1 cellular context compared by ENCODE assay signal in genomic region chr3:51637941-51638471, GRCh38.
TF ChIP-seq lines count a peak whose summit lies in the region.

No MANE protein-coding gene starts in this region.

TF ChIP-seq in HepG2, 621 proteins besides CTCF, POLR2A, EP300 and RAD21 (continued from another document):
- TF ChIP-seq PCBP2 (optimal IDR thresholded peaks at IDR 0.05; ENCODE audit: low read depth, low read length, poor library complexity, severe bottlenecking) (no peak), PPARG (CRISPR knock-in tag; conservative IDR thresholded peaks at IDR 0.05) (no peak), ZNF280D (CRISPR knock-in tag; IDR thresholded peaks at IDR 0.05) (no peak), PHB2 (IDR thresholded peaks at IDR 0.05; ENCODE audit: partially characterized antibody) (no peak), ZNF337 (CRISPR knock-in tag; IDR thresholded peaks at IDR 0.05; ENCODE audit: borderline replicate concordance, low read depth) (no peak), ZNF883 (CRISPR knock-in tag; IDR thresholded peaks at IDR 0.05; ENCODE audit: not compliant biosample characterization) (peak; percentile 18), ZNF704 (CRISPR knock-in tag; IDR thresholded peaks at IDR 0.05; ENCODE audit: borderline replicate concordance) (no peak), DR1 (CRISPR knock-in tag; IDR thresholded peaks at IDR 0.05) (no peak), TFE3 (CRISPR knock-in tag; IDR thresholded peaks at IDR 0.05) (no peak)
- TF ChIP-seq, protein P1, sequence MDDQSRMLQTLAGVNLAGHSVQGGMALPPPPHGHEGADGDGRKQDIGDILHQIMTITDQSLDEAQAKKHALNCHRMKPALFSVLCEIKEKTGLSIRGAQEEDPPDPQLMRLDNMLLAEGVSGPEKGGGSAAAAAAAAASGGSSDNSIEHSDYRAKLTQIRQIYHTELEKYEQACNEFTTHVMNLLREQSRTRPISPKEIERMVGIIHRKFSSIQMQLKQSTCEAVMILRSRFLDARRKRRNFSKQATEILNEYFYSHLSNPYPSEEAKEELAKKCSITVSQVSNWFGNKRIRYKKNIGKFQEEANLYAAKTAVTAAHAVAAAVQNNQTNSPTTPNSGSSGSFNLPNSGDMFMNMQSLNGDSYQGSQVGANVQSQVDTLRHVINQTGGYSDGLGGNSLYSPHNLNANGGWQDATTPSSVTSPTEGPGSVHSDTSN (CRISPR knock-in tag; IDR thresholded peaks at IDR 0.05; ENCODE audit: borderline replicate concordance) = no peak
- TF ChIP-seq, protein P2, sequence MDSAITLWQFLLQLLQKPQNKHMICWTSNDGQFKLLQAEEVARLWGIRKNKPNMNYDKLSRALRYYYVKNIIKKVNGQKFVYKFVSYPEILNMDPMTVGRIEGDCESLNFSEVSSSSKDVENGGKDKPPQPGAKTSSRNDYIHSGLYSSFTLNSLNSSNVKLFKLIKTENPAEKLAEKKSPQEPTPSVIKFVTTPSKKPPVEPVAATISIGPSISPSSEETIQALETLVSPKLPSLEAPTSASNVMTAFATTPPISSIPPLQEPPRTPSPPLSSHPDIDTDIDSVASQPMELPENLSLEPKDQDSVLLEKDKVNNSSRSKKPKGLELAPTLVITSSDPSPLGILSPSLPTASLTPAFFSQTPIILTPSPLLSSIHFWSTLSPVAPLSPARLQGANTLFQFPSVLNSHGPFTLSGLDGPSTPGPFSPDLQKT (CRISPR knock-in tag; IDR thresholded peaks at IDR 0.05; ENCODE audit: borderline replicate concordance) = no peak
- TF ChIP-seq, protein P3, sequence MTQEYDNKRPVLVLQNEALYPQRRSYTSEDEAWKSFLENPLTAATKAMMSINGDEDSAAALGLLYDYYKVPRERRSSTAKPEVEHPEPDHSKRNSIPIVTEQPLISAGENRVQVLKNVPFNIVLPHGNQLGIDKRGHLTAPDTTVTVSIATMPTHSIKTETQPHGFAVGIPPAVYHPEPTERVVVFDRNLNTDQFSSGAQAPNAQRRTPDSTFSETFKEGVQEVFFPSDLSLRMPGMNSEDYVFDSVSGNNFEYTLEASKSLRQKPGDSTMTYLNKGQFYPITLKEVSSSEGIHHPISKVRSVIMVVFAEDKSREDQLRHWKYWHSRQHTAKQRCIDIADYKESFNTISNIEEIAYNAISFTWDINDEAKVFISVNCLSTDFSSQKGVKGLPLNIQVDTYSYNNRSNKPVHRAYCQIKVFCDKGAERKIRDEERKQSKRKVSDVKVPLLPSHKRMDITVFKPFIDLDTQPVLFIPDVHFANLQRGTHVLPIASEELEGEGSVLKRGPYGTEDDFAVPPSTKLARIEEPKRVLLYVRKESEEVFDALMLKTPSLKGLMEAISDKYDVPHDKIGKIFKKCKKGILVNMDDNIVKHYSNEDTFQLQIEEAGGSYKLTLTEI (CRISPR knock-in tag; conservative IDR thresholded peaks at IDR 0.05) = no peak
